ENCODE assay signal across 8 cellular contexts in the genomic region with DNA sequence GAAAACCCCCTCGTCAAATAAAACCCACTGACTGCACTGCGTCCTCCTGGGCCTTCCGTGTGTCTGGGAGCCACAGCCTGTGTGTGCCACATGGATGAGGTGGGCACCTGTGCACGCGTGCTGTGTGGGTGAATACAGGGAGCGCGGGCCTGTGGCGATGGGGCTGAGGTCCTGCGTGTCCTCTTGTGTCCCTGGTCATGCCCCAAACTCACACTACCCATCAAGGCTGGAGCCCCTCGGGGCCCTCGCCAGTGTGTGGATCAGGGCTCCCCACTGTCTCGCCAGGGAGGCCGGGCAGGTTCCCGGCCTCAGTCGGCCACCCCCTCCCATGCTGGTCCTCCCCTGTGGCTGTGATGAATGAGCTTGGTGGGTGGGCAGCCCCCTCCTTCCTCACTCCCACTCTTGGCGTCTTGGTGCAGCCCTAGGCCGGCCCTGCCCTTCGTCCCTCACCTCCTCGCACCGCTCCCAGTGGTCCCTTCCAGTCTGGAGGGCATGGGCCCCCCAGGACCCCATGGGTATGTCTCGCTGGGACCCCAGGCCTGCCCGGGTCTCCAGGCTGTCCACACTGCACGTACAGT. TPM values are rescaled to one million over a fixed set of nuclear protein-coding genes. Genes with fewer than 3 reads are reported as not detected.
DNase-seq lines count a peak whose midpoint lies in the region; ATAC-seq, FAIRE-seq and TF ChIP-seq lines count a peak whose summit lies in the region.

No MANE protein-coding gene starts in this region.

- no peak for TF ChIP-seq CTCF in AG04450 (IDR thresholded peaks at IDR 0.05; ENCODE audit: low read depth, low read length)

- peak overlapping the region; percentile 63 for H3K4me3 ChIP-seq in AG04450 (ENCODE audit: low read depth, low read length)

- no peak for ATAC-seq in central memory CD8-positive, alpha-beta T cell (replicated peaks; ENCODE audit: extremely low read depth, poor library complexity, severe bottlenecking)
- no peak for ATAC-seq in naive thymus-derived CD8-positive, alpha-beta T cell
- ATAC-seq in HG02840 (IDR thresholded peaks at IDR 0.05; ENCODE audit: low FRiP score, unreplicated experiment) (no peak), GM19395 (IDR thresholded peaks at IDR 0.05; ENCODE audit: unreplicated experiment) (no peak), HG03442 (IDR thresholded peaks at IDR 0.05; ENCODE audit: unreplicated experiment) (no peak)

- no peaks in the 10 kb centered on the region for H3K9me3 Mint-ChIP-seq in central memory CD8-positive, alpha-beta T cell
- H3K9me3 Mint-ChIP-seq in naive thymus-derived CD8-positive, alpha-beta T cell, result no peaks in the 10 kb centered on the region

- no peak overlapping the region for H3K27ac ChIP-seq in AG04450 (ENCODE audit: low read depth, low read length)

- no peak overlapping the region for H3K27ac Mint-ChIP-seq in central memory CD8-positive, alpha-beta T cell (ENCODE audit: low read depth)
- peak overlapping the region in 2 of 10 donors; percentile 24 to 25 for H3K27ac Mint-ChIP-seq in naive thymus-derived CD8-positive, alpha-beta T cell

- CTCF ChIA-PET in AG04450 (lab: Charles Lee), result no interaction called here

- DNase-seq in AG04450 (ENCODE audit: low read depth, low spot score) (no peak), HTR-8/SVneo (ENCODE audit: insufficient read length, low spot score) (no peak)
- DNase-seq in central memory CD8-positive, alpha-beta T cell (ENCODE audit: low spot score in 2 of 2), result no peak
- no peak for DNase-seq in naive thymus-derived CD8-positive, alpha-beta T cell
- no peak for DNase-seq in activated CD4-positive, CD25-positive, alpha-beta regulatory T cell (lab: John Stamatoyannopoulos, UW)

- H3K4me1 Mint-ChIP-seq in central memory CD8-positive, alpha-beta T cell, result peaks cover 16% of the 10 kb centered on the region
- peaks cover 8 to 50% (median 42%) of the 10 kb centered on the region in 4 donors for H3K4me1 Mint-ChIP-seq in naive thymus-derived CD8-positive, alpha-beta T cell

- H3K4me3 Mint-ChIP-seq in central memory CD8-positive, alpha-beta T cell, result peak overlapping the region; percentile 73
- peak overlapping the region; percentile 18 to 83 (median 61) for H3K4me3 Mint-ChIP-seq in naive thymus-derived CD8-positive, alpha-beta T cell

- H3K27me3 Mint-ChIP-seq in central memory CD8-positive, alpha-beta T cell, result peaks cover 31% of the 10 kb centered on the region
- H3K27me3 Mint-ChIP-seq in naive thymus-derived CD8-positive, alpha-beta T cell, result peaks cover 0 to 26% (median 14%) of the 10 kb centered on the region in 5 donors

- H3K9me3 ChIP-seq in AG04450 (ENCODE audit: control insufficient read depth, insufficient read depth, low read length), result no peaks in the 10 kb centered on the region; the same call in 1 of the 2 replicates

- H3K27me3 ChIP-seq in AG04450 (ENCODE audit: control insufficient read depth, insufficient read depth, low read length), result no peaks in the 10 kb centered on the region

- FAIRE-seq in HTR-8/SVneo (lab: Jason Lieb, UNC), result peak; percentile 33

- no peaks in the 10 kb centered on the region for H3K36me3 Mint-ChIP-seq in central memory CD8-positive, alpha-beta T cell (ENCODE audit: insufficient read depth)
- no peaks in the 10 kb centered on the region for H3K36me3 Mint-ChIP-seq in naive thymus-derived CD8-positive, alpha-beta T cell

- POLR2A ChIA-PET in AG04450 (lab: Yijun Ruan, JAX), result interaction anchor here (1.2 to 4.9 kb wide), 4 partner anchors 12 to 14 kb away, joined by 4 to 66 read pairs (median 25); a partner anchor contains a TSS
- POLR2A ChIA-PET in naive thymus-derived CD8-positive, alpha-beta T cell (lab: Charles Lee), result interaction anchor here (0.8 to 12.0 kb wide), 5 partner anchors 10 to 42 kb away, joined by 3 to 127 read pairs (median 6); a partner anchor contains a TSS

RNA-seq across cellular contexts. Expression of a gene that starts 0.7 kb away (rescaled TPM):
- polyA plus RNA-seq in AG04450 (2011; rRNA removed), result 559 and 909 TPM in 2 replicates
- polyA minus RNA-seq in AG04450 (2011; rRNA and poly(A)+ RNA removed), result 366 and 557 TPM in 2 replicates
- total RNA-seq in naive thymus-derived CD8-positive, alpha-beta T cell, result 10 to 100 TPM; 20.8 to 24.3 TPM
- polyA plus RNA-seq in naive thymus-derived CD8-positive, alpha-beta T cell, result 10 to 100 TPM in 2 of 3 donors, 1 to 10 TPM in 1; 9.4 to 11.2 (median 10.2) TPM

RNA-seq across cellular contexts. Expression of a gene that starts 4.3 kb away (rescaled TPM):
- polyA plus RNA-seq in AG04450 (2011; rRNA removed), result 0.26 and 0.36 TPM in 2 replicates
- 0.18 TPM in 1 of 2 replicates, not detected in the other for polyA minus RNA-seq in AG04450 (2011; rRNA and poly(A)+ RNA removed)
- under 1 TPM; 0.60 to 0.85 TPM for total RNA-seq in naive thymus-derived CD8-positive, alpha-beta T cell
- under 1 TPM in 1 of 3 donors, not detected in 2; 0.18 TPM for polyA plus RNA-seq in naive thymus-derived CD8-positive, alpha-beta T cell

RNA-seq across cellular contexts. Expression of a gene that starts 10.3 kb away (rescaled TPM):
- polyA plus RNA-seq in AG04450 (2011; rRNA removed), result 211 and 431 TPM in 2 replicates
- polyA minus RNA-seq in AG04450 (2011; rRNA and poly(A)+ RNA removed), result 61.0 and 70.5 TPM in 2 replicates
- 10 to 100 TPM; 50.3 to 50.6 TPM for total RNA-seq in naive thymus-derived CD8-positive, alpha-beta T cell
- 100 to 1,000 TPM in 1 of 3 donors, 10 to 100 TPM in 2; 96.5 to 102 (median 99.7) TPM for polyA plus RNA-seq in naive thymus-derived CD8-positive, alpha-beta T cell

RNA-seq across cellular contexts. Expression of a gene that starts 10.6 kb away (rescaled TPM):
- polyA plus RNA-seq in AG04450 (2011; rRNA removed), result 92.6 and 134 TPM in 2 replicates
- polyA minus RNA-seq in AG04450 (2011; rRNA and poly(A)+ RNA removed), result 42.0 and 58.6 TPM in 2 replicates
- total RNA-seq in naive thymus-derived CD8-positive, alpha-beta T cell, result 1 to 10 TPM; 6.0 to 8.9 TPM
- 10 to 100 TPM in 1 of 3 donors, 1 to 10 TPM in 2; 7.2 to 12.8 (median 8.3) TPM for polyA plus RNA-seq in naive thymus-derived CD8-positive, alpha-beta T cell

RNA-seq across cellular contexts. Expression of a gene that starts 13.3 kb away (rescaled TPM):
- 17.3 and 29.3 TPM in 2 replicates for polyA plus RNA-seq in AG04450 (2011; rRNA removed)
- polyA minus RNA-seq in AG04450 (2011; rRNA and poly(A)+ RNA removed), result 31.5 and 47.7 TPM in 2 replicates
- total RNA-seq in naive thymus-derived CD8-positive, alpha-beta T cell, result 100 to 1,000 TPM; 248 to 251 TPM
- polyA plus RNA-seq in naive thymus-derived CD8-positive, alpha-beta T cell, result 10 to 100 TPM; 20.5 to 42.7 (median 31.5) TPM

Comparison
In these comparisons a context has a peak if more than half of its experiments do, and no peak if none do; other contexts are left out.
1. RNA of a gene that starts 0.7 kb away (polyA plus RNA-seq): 559 to 909 TPM in AG04450; 9.4 to 11.2 TPM in naive thymus-derived CD8-positive, alpha-beta T cell; every median in the first group is over 10 times any median in the second.